ENCODE assay signal across 17 cellular contexts in the genomic region with DNA sequence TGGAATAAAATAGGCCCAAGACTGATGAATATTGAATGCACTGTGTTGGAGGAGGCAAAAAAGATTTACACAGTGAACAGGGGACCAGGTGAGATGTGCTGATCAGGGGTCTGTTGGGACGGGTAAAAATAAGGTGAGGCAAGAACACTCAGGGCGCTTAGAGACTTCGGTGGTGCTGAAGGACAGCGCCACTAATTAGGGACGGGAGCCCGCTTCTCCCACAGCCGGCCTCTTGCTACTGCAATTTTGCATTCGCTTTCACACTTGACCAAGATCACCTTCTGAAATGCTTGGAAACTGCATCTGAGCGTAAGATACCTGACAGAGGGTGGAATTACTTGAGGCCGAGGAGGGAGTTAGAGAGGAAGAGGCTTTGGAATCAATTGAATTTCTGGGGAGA. TPM values are rescaled to one million over a fixed set of nuclear protein-coding genes. Genes with fewer than 3 reads are reported as not detected.
DNase-seq lines count a peak whose midpoint lies in the region; TF ChIP-seq lines count a peak whose summit lies in the region.
"Had no signal": no experiment of that assay in that cellular context is flagged by ENCODE, and none has a peak within 500 bp of the region (broad histone marks: within the 10 kb centered on the region; RNA-seq: fewer than 3 reads in every experiment).

No MANE protein-coding gene starts in this region.

- H3K4me3 Mint-ChIP-seq in progenitor cell of endocrine pancreas (ENCODE audit: low read depth) (no peak overlapping the region), HFFc6 (no peak overlapping the region)
- no peak overlapping the region for H3K4me3 Mint-ChIP-seq in CD8-positive, alpha-beta memory T cell
- H3K4me3 Mint-ChIP-seq: CD4-positive, alpha-beta memory T cell had no signal

- no peak for TF ChIP-seq CTCF in fibroblast of pulmonary artery (IDR thresholded peaks at IDR 0.05; ENCODE audit: low read length, missing control alignments)
- no peak for TF ChIP-seq CTCF in progenitor cell of endocrine pancreas (IDR thresholded peaks at IDR 0.05; ENCODE audit: unreplicated experiment)
- TF ChIP-seq CTCF in HFFc6 (IDR thresholded peaks at IDR 0.05): no peak

- H3K27ac Mint-ChIP-seq in progenitor cell of endocrine pancreas (no peak overlapping the region), HFFc6 (no peak overlapping the region)
- H3K27ac Mint-ChIP-seq in CD8-positive, alpha-beta memory T cell: no peak overlapping the region
- H3K27ac Mint-ChIP-seq: CD4-positive, alpha-beta memory T cell had no signal

- no peaks in the 10 kb centered on the region for H3K36me3 ChIP-seq in CD8-positive, alpha-beta memory T cell (ENCODE audit: insufficient read depth, low read length)
- H3K36me3 ChIP-seq: WERI-Rb-1 had no signal

- no peaks in the 10 kb centered on the region for H3K27me3 ChIP-seq in CD8-positive, alpha-beta memory T cell (ENCODE audit: insufficient read depth, low read length, poor library complexity, severe bottlenecking)

- peak; percentile 33 for DNase-seq in HEK293T (ENCODE audit: extremely low spot score)
- peak; percentile 12 for DNase-seq in SK-N-DZ (ENCODE audit: low spot score)
- DNase-seq in fibroblast of pulmonary artery (ENCODE audit: low read depth): peak; percentile 14
- peak; percentile 41 for DNase-seq in progenitor cell of endocrine pancreas (ENCODE audit: low spot score, unreplicated experiment)
- no peak for DNase-seq in HFFc6
- no peak for DNase-seq in CD8-positive, alpha-beta memory T cell
- no peak for DNase-seq in NCI-H524 (lab: John Stamatoyannopoulos, UW)
- DNase-seq: activated gamma-delta T cell; CD4-positive, alpha-beta memory T cell; GDM1; IMR-90; NCI-H2029; NCI-H774; SIG-M5; small intestine; WERI-Rb-1 had no signal

- no peak overlapping the region for H3K4me3 ChIP-seq in fibroblast of pulmonary artery (replicated peaks; ENCODE audit: low read depth, low read length)
- no peak overlapping the region for H3K4me3 ChIP-seq in CD8-positive, alpha-beta memory T cell (ENCODE audit: low read length)
- H3K4me3 ChIP-seq: lung had no signal

- H3K4me1 ChIP-seq in CD8-positive, alpha-beta memory T cell (ENCODE audit: insufficient read depth, low read length): no peaks in the 10 kb centered on the region

- H3K4me1 Mint-ChIP-seq in progenitor cell of endocrine pancreas (ENCODE audit: low read depth): peaks cover 3% of the 10 kb centered on the region
- H3K4me1 Mint-ChIP-seq in HFFc6 (ENCODE audit: low read depth): no peaks in the 10 kb centered on the region
- H3K4me1 Mint-ChIP-seq in CD8-positive, alpha-beta memory T cell: no peaks in the 10 kb centered on the region

- H3K9me3 Mint-ChIP-seq in progenitor cell of endocrine pancreas (ENCODE audit: low read depth) (no peaks in the 10 kb centered on the region), HFFc6 (peaks cover 29% of the 10 kb centered on the region)
- H3K9me3 Mint-ChIP-seq in CD8-positive, alpha-beta memory T cell: peaks cover 12 to 42% (median 22%) of the 10 kb centered on the region in 5 donors

- H3K27me3 Mint-ChIP-seq in progenitor cell of endocrine pancreas (peaks cover 100% of the 10 kb centered on the region), HFFc6 (ENCODE audit: insufficient read depth) (no peaks in the 10 kb centered on the region; the same call in none of the 2 replicates)
- H3K27me3 Mint-ChIP-seq in CD8-positive, alpha-beta memory T cell: peaks cover 34 to 48% of the 10 kb centered on the region in 2 donors

- POLR2A ChIA-PET in HEK293T (lab: Yijun Ruan, JAX): no interaction called here
- POLR2A ChIA-PET in CD8-positive, alpha-beta memory T cell (lab: Charles Lee): no interaction called here

- H3K36me3 Mint-ChIP-seq in progenitor cell of endocrine pancreas (ENCODE audit: insufficient read depth): no peaks in the 10 kb centered on the region
- H3K36me3 Mint-ChIP-seq in HFFc6 (ENCODE audit: low read depth): peaks cover 2% of the 10 kb centered on the region; the same call in 1 of the 2 replicates
- no peaks in the 10 kb centered on the region for H3K36me3 Mint-ChIP-seq in CD8-positive, alpha-beta memory T cell
- H3K36me3 Mint-ChIP-seq: CD4-positive, alpha-beta memory T cell had no signal

- H3K9me3 ChIP-seq in CD8-positive, alpha-beta memory T cell (ENCODE audit: low read length): no peaks in the 10 kb centered on the region

- H3K27ac ChIP-seq in CD8-positive, alpha-beta memory T cell (ENCODE audit: low read depth, low read length): no peak overlapping the region
- H3K27ac ChIP-seq: WERI-Rb-1 had no signal

- CTCF ChIA-PET in HEK293T (lab: Yijun Ruan, JAX): no interaction called here
- CTCF ChIA-PET in CD8-positive, alpha-beta memory T cell (lab: Charles Lee): no interaction called here

TF ChIP-seq in HEK293T, 16 proteins besides CTCF, POLR2A, EP300 and RAD21:
- TF ChIP-seq NFRKB (IDR thresholded peaks at IDR 0.05) (no peak), FOXK2 (IDR thresholded peaks at IDR 0.05) (no peak), SP1 (IDR thresholded peaks at IDR 0.05) (no peak), BHLHE40 (IDR thresholded peaks at IDR 0.05; ENCODE audit: borderline replicate concordance) (no peak), CTBP1 (IDR thresholded peaks at IDR 0.05; ENCODE audit: borderline replicate concordance) (no peak), FOXM1 (IDR thresholded peaks at IDR 0.05; ENCODE audit: borderline replicate concordance) (no peak), ELF4 (IDR thresholded peaks at IDR 0.05) (no peak), TARDBP (IDR thresholded peaks at IDR 0.05) (no peak), HDGF (IDR thresholded peaks at IDR 0.05; ENCODE audit: borderline replicate concordance) (no peak), L3MBTL2 (conservative IDR thresholded peaks at IDR 0.05) (no peak)

RNA-seq across cellular contexts. Expression of a gene that starts 7.3 kb away (rescaled TPM):
- not detected in 2 replicates for polyA plus RNA-seq in SK-N-DZ (2014; cell fraction: cytosol; rRNA removed)
- polyA plus RNA-seq in SK-N-DZ (2014; cell fraction: nucleus; rRNA removed): not detected in 2 replicates
- total RNA-seq in progenitor cell of endocrine pancreas: not detected in 2 replicates
- not detected for total RNA-seq in HFFc6 (2021; fragmentation: NEBNext Ultra II Directional; extraction: Animal tissue kit (Norgen Biotek cat#: 25700))
- not detected for total RNA-seq in CD8-positive, alpha-beta memory T cell
- 0.16 TPM for polyA plus RNA-seq in CD8-positive, alpha-beta memory T cell
- total RNA-seq: CD4-positive, alpha-beta memory T cell; IMR-90; lung had no signal
- polyA plus RNA-seq: CD4-positive, alpha-beta memory T cell; IMR-90; lung; small intestine had no signal

Comparison
In these comparisons a context has a peak if more than half of its experiments do, and no peak if none do; other contexts are left out.
1. DNase-seq: peak in HEK293T (single experiment), SK-N-DZ (single experiment), fibroblast of pulmonary artery (single experiment) and progenitor cell of endocrine pancreas (single experiment); none in HFFc6 (single experiment), CD8-positive, alpha-beta memory T cell (0 of 5) and NCI-H524 (0 of 2).